In the genomic region with DNA sequence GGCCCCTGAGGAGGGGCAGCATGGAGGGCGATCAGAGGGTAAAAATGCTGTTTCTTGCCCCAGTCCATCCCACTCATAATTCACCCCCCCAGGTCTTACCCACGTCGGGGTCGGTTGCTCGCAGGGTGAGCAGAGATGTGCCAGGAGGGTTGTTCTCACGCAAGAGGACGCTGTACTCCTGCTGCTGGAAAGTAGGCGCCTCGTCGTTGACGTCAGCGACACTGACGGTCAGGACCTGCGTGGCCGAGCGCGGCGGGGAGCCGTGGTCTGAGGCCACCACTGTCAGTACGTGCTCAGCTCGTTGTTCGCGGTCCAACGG, we compare ENCODE assay signal across 20 cellular contexts. TPM values are rescaled to one million over a fixed set of nuclear protein-coding genes. Genes with fewer than 3 reads are reported as not detected.
DNase-seq lines count a peak whose midpoint lies in the region; ATAC-seq and TF ChIP-seq lines count a peak whose summit lies in the region.
"Had no signal": no experiment of that assay in that cellular context is flagged by ENCODE, and none has a peak within 500 bp of the region (broad histone marks: within the 10 kb centered on the region; RNA-seq: fewer than 3 reads in every experiment).

No MANE protein-coding gene starts in this region.

- H3K9me3 Mint-ChIP-seq in activated T-cell treated with anti-CD3 and anti-CD28 coated beads, Interleukin-2, amount 50 U/mL, for 4 hours = no peaks in the 10 kb centered on the region
- H3K9me3 Mint-ChIP-seq: CD4-positive, alpha-beta T cell; HFFc6 had no signal

- no peaks in the 10 kb centered on the region for H3K4me1 ChIP-seq in ES-I3 (ENCODE audit: insufficient read depth, low read length)
- no peaks in the 10 kb centered on the region for H3K4me1 ChIP-seq in HUES6 (ENCODE audit: control insufficient read depth, insufficient read depth, low read length)
- H3K4me1 ChIP-seq in iPS-15b (ENCODE audit: control insufficient read depth, insufficient read depth, low read length) = no peaks in the 10 kb centered on the region
- peaks cover 18 to 43% (median 41%) of the 10 kb centered on the region in 6 donors for H3K4me1 ChIP-seq in spleen
- H3K4me1 ChIP-seq: A549 had no signal

- TF ChIP-seq CTCF in spleen (IDR thresholded peaks at IDR 0.05 in 8 of 11, conservative IDR thresholded peaks at IDR 0.05 in 3 of 11) = no peak

- no peaks in the 10 kb centered on the region for H3K27me3 Mint-ChIP-seq in activated T-cell treated with anti-CD3 and anti-CD28 coated beads, Interleukin-2, amount 50 U/mL, for 4 hours (ENCODE audit: low read depth)
- H3K27me3 Mint-ChIP-seq: CD4-positive, alpha-beta T cell had no signal

- DNase-seq in spleen = peak; percentile 70
- no peak for DNase-seq in activated T-cell treated with anti-CD3 and anti-CD28 coated beads, Interleukin-2, amount 50 U/mL, for 4 hours
- DNase-seq: COR-L47, DND-41, HFFc6, KG1, NCI-H1436 treated with DMSO at 0.1 percent for 48 hours, NCI-H1930, NCI-H2227 treated with DMSO at 0.1 percent for 48 hours, NCI-H510A, PC-9, RPMI8226, SIG-M5 had no signal

- H3K36me3 ChIP-seq in ES-I3 (ENCODE audit: insufficient read depth, low read length) (no peaks in the 10 kb centered on the region), HUES6 (ENCODE audit: control insufficient read depth, insufficient read depth, low read length) (peaks cover 31% of the 10 kb centered on the region), iPS-15b (ENCODE audit: control insufficient read depth, insufficient read depth, low read length) (peaks cover 12% of the 10 kb centered on the region), spleen (peaks cover 0 to 79% (median 39%) of the 10 kb centered on the region in 6 donors)

- no peak overlapping the region for H3K4me3 Mint-ChIP-seq in activated T-cell treated with anti-CD3 and anti-CD28 coated beads, Interleukin-2, amount 50 U/mL, for 4 hours
- H3K4me3 Mint-ChIP-seq: CD4-positive, alpha-beta T cell; HFFc6 had no signal

- no peak for TF ChIP-seq POLR2A in spleen (IDR thresholded peaks at IDR 0.05)

- no peak for ATAC-seq in GM21529 (IDR thresholded peaks at IDR 0.05; ENCODE audit: unreplicated experiment)
- no peak for ATAC-seq in GM19023 (IDR thresholded peaks at IDR 0.05; ENCODE audit: unreplicated experiment)
- no peak for ATAC-seq in activated T-cell treated with anti-CD3 and anti-CD28 coated beads, Interleukin-2, amount 50 U/mL, for 4 hours

- WGBS in spleen, 5 donors = 92 to 96% (median 95%) methylated on average over 24 of the region's 24 CpGs

- H3K4me1 Mint-ChIP-seq in activated T-cell treated with anti-CD3 and anti-CD28 coated beads, Interleukin-2, amount 50 U/mL, for 4 hours (ENCODE audit: low read depth) = peaks cover 21% of the 10 kb centered on the region

- intact Hi-C loops in spleen (cut with DNase I; ENCODE audit: low total_unique reads) = no loop called here

- H3K9me3 ChIP-seq in ES-I3 (ENCODE audit: control insufficient read depth, insufficient read depth, low read length) (no peaks in the 10 kb centered on the region), HUES6 (ENCODE audit: control insufficient read depth, insufficient read depth, low read depth, low read length) (no peaks in the 10 kb centered on the region), iPS-15b (ENCODE audit: control insufficient read depth, insufficient read depth, low read length) (no peaks in the 10 kb centered on the region), spleen (no peaks in the 10 kb centered on the region)
- H3K9me3 ChIP-seq: A549 had no signal

- H3K27me3 ChIP-seq in HUES6 (ENCODE audit: control insufficient read depth, insufficient read depth, low read length) (peaks cover 44% of the 10 kb centered on the region), iPS-15b (ENCODE audit: control insufficient read depth, insufficient read depth, low read length) (peaks cover 33% of the 10 kb centered on the region), spleen (replicated peaks in 1 of 7) (no peaks in the 10 kb centered on the region)

- H3K36me3 Mint-ChIP-seq in activated T-cell treated with anti-CD3 and anti-CD28 coated beads, Interleukin-2, amount 50 U/mL, for 4 hours (ENCODE audit: insufficient read depth) = peaks cover 2% of the 10 kb centered on the region

- H3K4me3 ChIP-seq in HUES6 (ENCODE audit: low read depth, low read length) (peak overlapping the region; percentile 60; the same call in 1 of the 2 replicates), iPS-15b (ENCODE audit: low read depth, low read length) (peak overlapping the region; percentile 56), spleen (no peak overlapping the region)
- H3K4me3 ChIP-seq: PC-9 had no signal

- H3K27ac ChIP-seq in HUES6 (ENCODE audit: low read depth, low read length) = no peak overlapping the region
- no peak overlapping the region for H3K27ac ChIP-seq in spleen
- H3K27ac ChIP-seq: A549, PC-9 had no signal

- peak overlapping the region; percentile 49; the same call in 1 of the 2 replicates for H3K9ac ChIP-seq in ES-I3 (ENCODE audit: low read depth, low read length)
- H3K9ac ChIP-seq in HUES6 (ENCODE audit: low read length) = no peak overlapping the region
- H3K9ac ChIP-seq in iPS-15b (ENCODE audit: low read depth, low read length) = no peak overlapping the region

RNA-seq across cellular contexts. Expression of gene TPP1, which starts 10.3 kb away (rescaled TPM):
- total RNA-seq in spleen = 100 to 1,000 TPM; 159 to 306 (median 232) TPM
- polyA plus RNA-seq in spleen = 10 to 100 TPM; 54.9 to 61.6 (median 60.6) TPM
- 10 to 100 TPM; 25.4 to 35.6 (median 27.3) TPM for total RNA-seq in activated T-cell treated with anti-CD3 and anti-CD28 coated beads, Interleukin-2, amount 50 U/mL, for 4 hours

RNA-seq across cellular contexts. Expression of gene TAF10, which starts 17.5 kb away (rescaled TPM):
- 100 to 1,000 TPM; 133 to 159 (median 148) TPM for total RNA-seq in spleen
- 100 to 1,000 TPM; 103 to 151 (median 140) TPM for polyA plus RNA-seq in spleen
- 100 to 1,000 TPM; 163 to 191 (median 188) TPM for total RNA-seq in activated T-cell treated with anti-CD3 and anti-CD28 coated beads, Interleukin-2, amount 50 U/mL, for 4 hours

RNA-seq across cellular contexts. Expression of gene ILK, which starts 26.0 kb away (rescaled TPM):
- total RNA-seq in spleen = 100 to 1,000 TPM; 122 to 194 (median 141) TPM
- 100 to 1,000 TPM in 1 of 3 donors, 10 to 100 TPM in 2; 71.4 to 108 (median 76.5) TPM for polyA plus RNA-seq in spleen
- 10 to 100 TPM; 38.6 to 48.9 (median 45.0) TPM for total RNA-seq in activated T-cell treated with anti-CD3 and anti-CD28 coated beads, Interleukin-2, amount 50 U/mL, for 4 hours

RNA-seq across cellular contexts. Expression of gene DCHS1, which starts 26.1 kb away (rescaled TPM):
- 10 to 100 TPM; 29.8 to 58.8 (median 43.4) TPM for total RNA-seq in spleen
- 1 to 10 TPM; 1.9 to 7.6 (median 3.1) TPM for polyA plus RNA-seq in spleen
- under 1 TPM; 0.28 to 0.40 (median 0.33) TPM for total RNA-seq in activated T-cell treated with anti-CD3 and anti-CD28 coated beads, Interleukin-2, amount 50 U/mL, for 4 hours

RNA-seq across cellular contexts. Expression of gene RRP8, which starts 26.1 kb away (rescaled TPM):
- total RNA-seq in spleen = 10 to 100 TPM; 17.0 to 26.0 (median 22.7) TPM
- 10 to 100 TPM; 23.7 to 28.4 (median 26.5) TPM for polyA plus RNA-seq in spleen
- 10 to 100 TPM; 37.8 to 48.2 (median 41.4) TPM for total RNA-seq in activated T-cell treated with anti-CD3 and anti-CD28 coated beads, Interleukin-2, amount 50 U/mL, for 4 hours

Comparison
In these comparisons a context has a peak if more than half of its experiments do, and no peak if none do; other contexts are left out.
1. H3K4me3 ChIP-seq: peak in HUES6 (single experiment) and iPS-15b (single experiment); none in spleen (0 of 8).
2. RNA of gene TPP1, which starts 10.3 kb away (total RNA-seq): 159 to 306 TPM in spleen; 25.4 to 35.6 TPM in activated T-cell treated with anti-CD3 and anti-CD28 coated beads, Interleukin-2, amount 50 U/mL, for 4 hours; every median in the first group is over 4 times any median in the second.